In genomic region chr10:63600540-63600939, GRCh38 we compare ENCODE assay signal across 31 cellular contexts.
"Had no signal": no experiment of that assay in that cellular context is flagged by ENCODE, and none has a peak within 500 bp of the region (broad histone marks: within the 10 kb centered on the region; RNA-seq: fewer than 3 reads in every experiment).

No MANE protein-coding gene starts in this region.

- H3K9me3 ChIP-seq: adrenal gland, ascending aorta, body of pancreas had no signal

- H3K4me3 ChIP-seq: adrenal gland, ascending aorta, body of pancreas, cardiac muscle cell had no signal

- H3K27me3 ChIP-seq: adrenal gland, ascending aorta, body of pancreas, brain microvascular endothelial cell, cardiac muscle cell had no signal

- ATAC-seq: activated naive CD4-positive, alpha-beta T cell treated with anti-CD3 and anti-CD28 coated beads, Interleukin-2, amount 50 U/mL, for 72 hours; activated naive CD8-positive, alpha-beta T cell treated with anti-CD3 and anti-CD28 coated beads, Interleukin-2, amount 50 U/mL, for 24 hours; activated T-cell treated with anti-CD3 and anti-CD28 coated beads, Interleukin-2, amount 50 U/mL, for 4 hours; activated T-cell treated with anti-CD3 and anti-CD28 coated beads, Interleukin-2, amount 50 U/mL, for 72 hours; activated T-helper 17 cell treated with anti-CD3 and anti-CD28 coated beads, Interleukin-2, amount 50 U/mL, for 72 hours; body of pancreas had no signal

- H3K27ac ChIP-seq: adrenal gland, ascending aorta, body of pancreas, brain microvascular endothelial cell, cardiac muscle cell had no signal

- DNase-seq: activated effector memory CD4-positive, alpha-beta T cell treated with anti-CD3 and anti-CD28 coated beads, Interleukin-2, amount 50 U/mL, for 16 hours; activated effector memory CD4-positive, alpha-beta T cell treated with Interleukin-2 at 50 U/mL for 16 hours; activated gamma-delta T cell; activated gamma-delta T cell treated with Interleukin-2 at 50 U/mL for 16 hours; activated naive CD4-positive, alpha-beta T cell; activated naive CD4-positive, alpha-beta T cell treated with anti-CD3 and anti-CD28 coated beads for 36 hours; activated naive CD4-positive, alpha-beta T cell treated with anti-CD3 and anti-CD28 coated beads, Interleukin-2, amount 10 ng/mL, durations not matched to agents 7 days and 5 days; activated naive CD4-positive, alpha-beta T cell treated with anti-CD3 and anti-CD28 coated beads, Interleukin-2, amount 50 U/mL, for 16 hours; activated naive CD4-positive, alpha-beta T cell treated with Interleukin-2 at 50 U/mL for 16 hours; activated naive CD8-positive, alpha-beta T cell treated with anti-CD3 and anti-CD28 coated beads for 36 hours; activated naive CD8-positive, alpha-beta T cell treated with anti-CD3 and anti-CD28 coated beads, Interleukin-2, amount 10 ng/mL, durations not matched to agents 7 days and 5 days; activated naive CD8-positive, alpha-beta T cell treated with anti-CD3 and anti-CD28 coated beads, Interleukin-2, amount 50 U/mL, for 24 hours; activated T-cell treated with anti-CD3 and anti-CD28 coated beads, Interleukin-2, amount 50 U/mL, for 1 hour; activated T-cell treated with anti-CD3 and anti-CD28 coated beads, Interleukin-2, amount 50 U/mL, for 24 hours; activated T-cell treated with anti-CD3 and anti-CD28 coated beads, Interleukin-2, amount 50 U/mL, for 4 hours; activated T-cell treated with anti-CD3 and anti-CD28 coated beads, Interleukin-2, amount 50 U/mL, for 48 hours; activated T-cell treated with anti-CD3 and anti-CD28 coated beads, Interleukin-2, amount 50 U/mL, for 72 hours; adrenal gland; amniotic stem cell; amygdala; anterior cingulate cortex; aorta; body of pancreas; brain microvascular endothelial cell; caudate nucleus; central memory CD4-positive, alpha-beta T cell; cerebellar nuclear complex had no signal
